In genomic region chr1:209827384-209828261, GRCh38 we compare ENCODE assay signal across 8 cellular contexts. TPM values are rescaled to one million over a fixed set of nuclear protein-coding genes. Genes with fewer than 3 reads are reported as not detected.
A peak's percentile ranks its signal among the peaks of the same experiment; 100 is the strongest.
DNase-seq lines count a peak whose midpoint lies in the region; ATAC-seq and FAIRE-seq lines count a peak whose summit lies in the region.

Gene UTP25 (plus strand): TSS chr1:209827972. CDS start chr1:209828064, 92 bp downstream.

- H3K4me1 ChIP-seq in Karpas-422 (ENCODE audit: low read length), result peaks cover 16% of the 10 kb centered on the region

- peak within 1 kb of the TSS; percentile 98 for H2AFZ ChIP-seq in Karpas-422 (ENCODE audit: low read length)

- no peaks in the 10 kb centered on the region for H3K9me2 ChIP-seq in Karpas-422 (replicated peaks; ENCODE audit: insufficient read depth, low read length)

- peak; percentile 90 for ATAC-seq in GM21825 (IDR thresholded peaks at IDR 0.05; ENCODE audit: unreplicated experiment)
- peak; percentile 90 to 91 for ATAC-seq in activated T-cell treated with anti-CD3 and anti-CD28 coated beads, Interleukin-2, amount 50 U/mL, for 72 hours (replicated peaks in 1 of 2)
- peak; percentile 82 to 83 for ATAC-seq in naive B cell (ENCODE audit: low read depth in 2 of 2)
- ATAC-seq in stimulated activated memory B cell treated with anti-CD40 and anti-IgM and Interleukin-4, amounts not matched to agents 10 μg/mL and 1 μg/mL and 100 μg/mL, for 72 hours, result peak; percentile 96

- peak within 1 kb of the TSS; percentile 98 for H3K4me3 ChIP-seq in Karpas-422 (ENCODE audit: low read length)

- H3K4me3 Mint-ChIP-seq in activated T-cell treated with anti-CD3 and anti-CD28 coated beads, Interleukin-2, amount 50 U/mL, for 72 hours, result peak within 1 kb of the TSS; percentile 74 to 96
- H3K4me3 Mint-ChIP-seq in naive B cell, result peak within 1 kb of the TSS; percentile 88 to 99 (median 96)
- peak within 1 kb of the TSS; percentile 93 for H3K4me3 Mint-ChIP-seq in stimulated activated memory B cell treated with anti-CD40 and anti-IgM and Interleukin-4, amounts not matched to agents 10 μg/mL and 1 μg/mL and 100 μg/mL, for 72 hours

- FAIRE-seq in RCC 7860 (lab: Jason Lieb, UNC), result peak; percentile 75

- peak within 1 kb of the TSS; percentile 76 for H3K4me2 ChIP-seq in Karpas-422 (ENCODE audit: low read depth, low read length, poor library complexity, severe bottlenecking)

- H3K9me3 Mint-ChIP-seq in activated T-cell treated with anti-CD3 and anti-CD28 coated beads, Interleukin-2, amount 50 U/mL, for 72 hours, result no peaks in the 10 kb centered on the region
- no peaks in the 10 kb centered on the region for H3K9me3 Mint-ChIP-seq in naive B cell
- H3K9me3 Mint-ChIP-seq in stimulated activated memory B cell treated with anti-CD40 and anti-IgM and Interleukin-4, amounts not matched to agents 10 μg/mL and 1 μg/mL and 100 μg/mL, for 72 hours, result no peaks in the 10 kb centered on the region

- H3K79me2 ChIP-seq in Karpas-422 (ENCODE audit: low read length), result peaks cover 42% of the 10 kb centered on the region

- no peaks in the 10 kb centered on the region for H3K27me3 ChIP-seq in Karpas-422 (ENCODE audit: low read length)

- DNase-seq in Daoy (ENCODE audit: low read depth) (peak; percentile 98), Karpas-422 (peak; percentile 98), RCC 7860 (ENCODE audit: low spot score) (peak; percentile 92), fibroblast of gingiva (ENCODE audit: low read depth) (peak; percentile 96), naive B cell (peak; percentile 91)
- DNase-seq in activated T-cell treated with anti-CD3 and anti-CD28 coated beads, Interleukin-2, amount 50 U/mL, for 72 hours, result peak; percentile 91 to 95

- H3K27ac Mint-ChIP-seq in activated T-cell treated with anti-CD3 and anti-CD28 coated beads, Interleukin-2, amount 50 U/mL, for 72 hours, result peak within 1 kb of the TSS; percentile 89
- H3K27ac Mint-ChIP-seq in naive B cell, result peak within 1 kb of the TSS; percentile 66 to 98 (median 96)
- peak within 1 kb of the TSS; percentile 88 for H3K27ac Mint-ChIP-seq in stimulated activated memory B cell treated with anti-CD40 and anti-IgM and Interleukin-4, amounts not matched to agents 10 μg/mL and 1 μg/mL and 100 μg/mL, for 72 hours

- H4K20me1 ChIP-seq in Karpas-422 (ENCODE audit: insufficient read depth, low read depth, low read length), result no peaks in the 10 kb centered on the region

- peaks cover 5 to 24% of the 10 kb centered on the region in 2 donors for H3K36me3 Mint-ChIP-seq in activated T-cell treated with anti-CD3 and anti-CD28 coated beads, Interleukin-2, amount 50 U/mL, for 72 hours (ENCODE audit: insufficient read depth in 2 of 2)
- peaks cover 18 to 19% of the 10 kb centered on the region in 2 donors for H3K36me3 Mint-ChIP-seq in naive B cell
- peaks cover 21% of the 10 kb centered on the region for H3K36me3 Mint-ChIP-seq in stimulated activated memory B cell treated with anti-CD40 and anti-IgM and Interleukin-4, amounts not matched to agents 10 μg/mL and 1 μg/mL and 100 μg/mL, for 72 hours

- peaks cover 61% of the 10 kb centered on the region for H3K4me1 Mint-ChIP-seq in activated T-cell treated with anti-CD3 and anti-CD28 coated beads, Interleukin-2, amount 50 U/mL, for 72 hours (ENCODE audit: low read depth)
- peaks cover 33 to 46% (median 35%) of the 10 kb centered on the region in 3 donors for H3K4me1 Mint-ChIP-seq in naive B cell
- peaks cover 45% of the 10 kb centered on the region for H3K4me1 Mint-ChIP-seq in stimulated activated memory B cell treated with anti-CD40 and anti-IgM and Interleukin-4, amounts not matched to agents 10 μg/mL and 1 μg/mL and 100 μg/mL, for 72 hours

- H3K36me3 ChIP-seq in Karpas-422 (ENCODE audit: insufficient read depth, low read length), result peaks cover 17% of the 10 kb centered on the region; the same call in 1 of the 2 replicates

- no peaks in the 10 kb centered on the region for H3K9me3 ChIP-seq in Karpas-422 (ENCODE audit: low read length)

- peak within 1 kb of the TSS; percentile 89 for H3K9ac ChIP-seq in Karpas-422 (ENCODE audit: low read length)

- H3K27ac ChIP-seq in Karpas-422 (ENCODE audit: low read length), result peak within 1 kb of the TSS; percentile 50; the same call in 1 of the 2 replicates

- peaks cover 5% of the 10 kb centered on the region for H3K27me3 Mint-ChIP-seq in activated T-cell treated with anti-CD3 and anti-CD28 coated beads, Interleukin-2, amount 50 U/mL, for 72 hours (ENCODE audit: low read depth)
- H3K27me3 Mint-ChIP-seq in naive B cell, result peaks cover 11 to 25% (median 14%) of the 10 kb centered on the region in 3 donors
- peaks cover 7% of the 10 kb centered on the region for H3K27me3 Mint-ChIP-seq in stimulated activated memory B cell treated with anti-CD40 and anti-IgM and Interleukin-4, amounts not matched to agents 10 μg/mL and 1 μg/mL and 100 μg/mL, for 72 hours

RNA-seq across cellular contexts. Expression of gene UTP25, which starts in this region (rescaled TPM):
- 14.0 and 15.3 TPM in 2 replicates for total RNA-seq in Daoy (2014; rRNA removed; shearing (Covaris generic))
- 7.6 and 11.7 TPM in 2 replicates for total RNA-seq in Karpas-422 (2014; rRNA removed; shearing (Covaris generic); ENCODE audit: low replicate concordance)
- total RNA-seq in activated T-cell treated with anti-CD3 and anti-CD28 coated beads, Interleukin-2, amount 50 U/mL, for 72 hours, result 10 to 100 TPM; 11.5 to 11.9 TPM
- polyA plus RNA-seq in naive B cell (ENCODE audit: low read depth in 6 of 6), result 10 to 100 TPM in 1 of 6 donors, 1 to 10 TPM in 5; 4.1 to 11.9 (median 6.8) TPM

Comparison
In these comparisons a context has a peak if more than half of its experiments do, and no peak if none do; other contexts are left out.
1. Peak in every context shown above with its lines: DNase-seq, ATAC-seq, H3K4me3 ChIP-seq and H3K27ac ChIP-seq.